ENCODE assay signal across 10 cellular contexts in the genomic region with DNA sequence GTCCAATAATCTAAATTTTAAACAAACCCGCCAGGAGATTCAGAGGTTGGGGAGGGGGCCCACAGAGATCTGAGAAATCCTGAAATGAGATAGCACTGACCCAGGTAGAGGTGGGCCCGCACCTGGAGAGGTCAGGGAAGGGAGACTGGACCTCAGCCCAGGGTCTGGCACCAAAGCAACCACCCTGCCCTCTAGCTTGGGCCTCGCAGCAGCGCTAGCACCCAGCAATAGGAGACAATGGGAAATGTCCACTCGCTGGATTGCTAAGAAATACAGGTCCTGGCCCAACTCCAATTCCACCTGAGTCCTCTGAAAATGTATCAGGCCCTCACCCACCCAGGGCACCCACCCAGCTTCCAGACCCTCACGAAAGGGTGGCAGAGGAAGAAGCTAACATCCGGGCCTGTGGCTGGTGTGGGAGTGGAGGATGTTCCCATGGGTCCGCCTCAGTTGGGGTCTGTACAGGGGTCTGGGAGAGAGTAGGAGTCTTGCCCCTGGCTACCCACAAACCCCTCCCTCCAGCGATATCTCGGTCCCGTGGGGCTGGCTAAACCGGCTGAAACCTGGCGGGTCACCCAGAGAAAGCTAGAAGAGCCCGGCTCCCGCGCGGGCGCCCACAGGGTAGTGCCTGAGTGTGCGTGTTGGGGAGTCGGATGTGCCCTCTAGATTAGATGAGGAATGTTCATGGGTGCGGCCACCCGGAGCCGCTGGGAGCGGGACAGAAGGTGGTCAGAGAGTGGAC. TPM values are rescaled to one million over a fixed set of nuclear protein-coding genes. Genes with fewer than 3 reads are reported as not detected.
DNase-seq lines count a peak whose midpoint lies in the region; ATAC-seq and TF ChIP-seq lines count a peak whose summit lies in the region.
"Had no signal": no experiment of that assay in that cellular context is flagged by ENCODE, and none has a peak within 500 bp of the region (broad histone marks: within the 10 kb centered on the region; RNA-seq: fewer than 3 reads in every experiment).

No MANE protein-coding gene starts in this region.

- intact Hi-C loops in dendritic cell treated with granulocyte-macrophage colony-stimulating factor and Interleukin-4, amounts not matched to agents 40 ng/mL and 50 ng/mL, for 4 days (cut with micrococcal nuclease) = no loop called here
- intact Hi-C loops in mucosa of descending colon (cut with DNase I, micrococcal nuclease) = no loop called here

- H3K36me3 Mint-ChIP-seq in activated T-cell treated with anti-CD3 and anti-CD28 coated beads, Interleukin-2, amount 50 U/mL, for 4 hours (ENCODE audit: insufficient read depth) = no peaks in the 10 kb centered on the region
- H3K36me3 Mint-ChIP-seq in dendritic cell treated with granulocyte-macrophage colony-stimulating factor and Interleukin-4, amounts not matched to agents 40 ng/mL and 50 ng/mL, for 4 days (ENCODE audit: low read depth) = no peaks in the 10 kb centered on the region

- H3K27me3 Mint-ChIP-seq in activated T-cell treated with anti-CD3 and anti-CD28 coated beads, Interleukin-2, amount 50 U/mL, for 4 hours (ENCODE audit: low read depth) = peaks cover 16% of the 10 kb centered on the region
- H3K27me3 Mint-ChIP-seq in dendritic cell treated with granulocyte-macrophage colony-stimulating factor and Interleukin-4, amounts not matched to agents 40 ng/mL and 50 ng/mL, for 4 days = peaks cover 74% of the 10 kb centered on the region

- POLR2A ChIA-PET in HEK293T (lab: Yijun Ruan, JAX) = interaction anchor here (1.0 kb wide), 1 partner anchor 203 kb away, joined by 3 read pairs; a partner anchor contains a TSS

- H3K4me1 Mint-ChIP-seq in activated T-cell treated with anti-CD3 and anti-CD28 coated beads, Interleukin-2, amount 50 U/mL, for 4 hours (ENCODE audit: low read depth) = peaks cover 29% of the 10 kb centered on the region
- peaks cover 29% of the 10 kb centered on the region for H3K4me1 Mint-ChIP-seq in dendritic cell treated with granulocyte-macrophage colony-stimulating factor and Interleukin-4, amounts not matched to agents 40 ng/mL and 50 ng/mL, for 4 days (ENCODE audit: low read depth)

- H3K4me3 ChIP-seq in mucosa of descending colon = no peak overlapping the region
- peak overlapping the region; percentile 56 to 83 (median 64) for H3K4me3 ChIP-seq in tibial nerve

- CTCF ChIA-PET in HEK293T (lab: Yijun Ruan, JAX) = no interaction called here

- H3K27me3 ChIP-seq in tibial nerve = peaks cover 0 to 7% of the 10 kb centered on the region in 2 donors

- H3K4me1 ChIP-seq in mucosa of descending colon (ENCODE audit: low read depth) (peaks cover 11% of the 10 kb centered on the region), tibial nerve (peaks cover 0 to 66% (median 20%) of the 10 kb centered on the region in 4 donors)

- no peak for TF ChIP-seq EP300 in tibial nerve (IDR thresholded peaks at IDR 0.05)

- H3K4me3 Mint-ChIP-seq in activated T-cell treated with anti-CD3 and anti-CD28 coated beads, Interleukin-2, amount 50 U/mL, for 4 hours = peak overlapping the region; percentile 75
- H3K4me3 Mint-ChIP-seq in dendritic cell treated with granulocyte-macrophage colony-stimulating factor and Interleukin-4, amounts not matched to agents 40 ng/mL and 50 ng/mL, for 4 days = peak overlapping the region; percentile 74

- no peak for ATAC-seq in activated T-cell treated with anti-CD3 and anti-CD28 coated beads, Interleukin-2, amount 50 U/mL, for 4 hours
- peak; percentile 54 for ATAC-seq in mucosa of descending colon

- DNase-seq in activated T-cell treated with anti-CD3 and anti-CD28 coated beads, Interleukin-2, amount 50 U/mL, for 4 hours = no peak
- no peak for DNase-seq in activated T-cell treated with anti-CD3 and anti-CD28 coated beads, Interleukin-2, amount 50 U/mL, for 48 hours
- peak in 1 of 3 donors; percentile 34 for DNase-seq in mucosa of descending colon
- no peak for DNase-seq in tibial nerve (ENCODE audit: low spot score in 2 of 2)
- DNase-seq in KG1 (lab: John Stamatoyannopoulos, UW) = no peak
- DNase-seq in HEK293T (ENCODE audit: extremely low spot score) = no peak
- no peak for DNase-seq in AG08395 (ENCODE audit: low spot score)
- DNase-seq: NCI-H2171 had no signal

- TF ChIP-seq POLR2A in tibial nerve (IDR thresholded peaks at IDR 0.05) = no peak

- no peak overlapping the region for H3K27ac Mint-ChIP-seq in dendritic cell treated with granulocyte-macrophage colony-stimulating factor and Interleukin-4, amounts not matched to agents 40 ng/mL and 50 ng/mL, for 4 days

- WGBS in tibial nerve, 2 donors = 16 to 18% methylated on average over 21 to 24 of the region's 24 CpGs

- TF ChIP-seq CTCF in mucosa of descending colon (IDR thresholded peaks at IDR 0.05) (no peak), tibial nerve (IDR thresholded peaks at IDR 0.05) (no peak)

- no peaks in the 10 kb centered on the region for H3K9me3 ChIP-seq in mucosa of descending colon
- H3K9me3 ChIP-seq in tibial nerve = no peaks in the 10 kb centered on the region
- H3K9me3 ChIP-seq: neutrophil had no signal

- peak overlapping the region; percentile 74 to 88 (median 84) for H3K27ac ChIP-seq in tibial nerve
- H3K27ac ChIP-seq: neutrophil had no signal

- H3K36me3 ChIP-seq in mucosa of descending colon (ENCODE audit: low read depth) (no peaks in the 10 kb centered on the region), tibial nerve (no peaks in the 10 kb centered on the region)
- H3K36me3 ChIP-seq: neutrophil had no signal

- no peaks in the 10 kb centered on the region for H3K9me3 Mint-ChIP-seq in activated T-cell treated with anti-CD3 and anti-CD28 coated beads, Interleukin-2, amount 50 U/mL, for 4 hours
- H3K9me3 Mint-ChIP-seq in dendritic cell treated with granulocyte-macrophage colony-stimulating factor and Interleukin-4, amounts not matched to agents 40 ng/mL and 50 ng/mL, for 4 days = no peaks in the 10 kb centered on the region

TF ChIP-seq in HEK293T, 16 proteins besides CTCF, POLR2A, EP300 and RAD21:
- no peak for TF ChIP-seq FOXA1 (IDR thresholded peaks at IDR 0.05)
- no peak for TF ChIP-seq NFRKB (IDR thresholded peaks at IDR 0.05)
- no peak for TF ChIP-seq ARNT (IDR thresholded peaks at IDR 0.05)

RNA-seq across cellular contexts. Expression of a gene that starts 1.1 kb away (rescaled TPM):
- total RNA-seq in activated T-cell treated with anti-CD3 and anti-CD28 coated beads, Interleukin-2, amount 50 U/mL, for 4 hours = under 1 TPM in 2 of 3 donors, not detected in 1; 0.13 to 0.33 TPM
- total RNA-seq in mucosa of descending colon (1 to 10 TPM; 2.8 to 8.6 (median 4.3) TPM), tibial nerve (100 to 1,000 TPM; 162 to 363 (median 321) TPM)

RNA-seq across cellular contexts. Expression of a gene that starts 38.3 kb away (rescaled TPM):
- total RNA-seq in activated T-cell treated with anti-CD3 and anti-CD28 coated beads, Interleukin-2, amount 50 U/mL, for 4 hours = 10 to 100 TPM; 19.0 to 26.4 (median 19.8) TPM
- total RNA-seq in mucosa of descending colon (10 to 100 TPM; 29.2 to 39.7 (median 35.4) TPM), tibial nerve (10 to 100 TPM; 54.0 to 63.8 (median 55.5) TPM)

Comparison
In these comparisons a context has a peak if more than half of its experiments do, and no peak if none do; other contexts are left out.
1. RNA of a gene that starts 1.1 kb away (total RNA-seq): 162 to 363 TPM in tibial nerve; 2.8 to 8.6 TPM in mucosa of descending colon and 0.13 to 0.33 TPM in activated T-cell treated with anti-CD3 and anti-CD28 coated beads, Interleukin-2, amount 50 U/mL, for 4 hours; every median in the first group is over 10 times any median in the second.